ENCODE assay signal across 1 cellular context in the genomic region with DNA sequence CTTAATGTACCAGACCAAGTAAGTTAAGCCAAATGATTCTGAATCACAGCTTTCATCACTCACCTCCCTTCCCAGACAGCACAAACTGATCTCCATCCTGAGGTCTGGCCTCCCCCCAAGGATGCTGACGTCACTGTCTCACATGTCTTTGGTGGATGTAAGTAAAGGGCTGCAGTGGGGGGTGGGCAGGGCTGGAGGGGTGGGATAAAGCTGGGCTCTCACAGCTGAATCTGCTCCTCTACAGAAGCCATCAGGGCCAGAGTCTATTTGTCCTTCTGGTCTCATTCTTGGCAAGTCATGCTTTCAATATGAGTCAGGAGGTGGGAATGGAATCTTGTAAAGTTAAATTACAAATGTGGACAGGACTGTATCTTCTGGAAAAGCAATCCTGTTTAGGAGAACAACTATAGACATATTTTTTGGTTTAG.
A peak's percentile ranks its signal among the peaks of the same experiment; 100 is the strongest.
TF ChIP-seq lines count a peak whose summit lies in the region.

No MANE protein-coding gene starts in this region.

TF ChIP-seq in A549, 52 proteins besides CTCF, POLR2A, EP300 and RAD21 (continued from another document):
- TF ChIP-seq, protein P1, sequence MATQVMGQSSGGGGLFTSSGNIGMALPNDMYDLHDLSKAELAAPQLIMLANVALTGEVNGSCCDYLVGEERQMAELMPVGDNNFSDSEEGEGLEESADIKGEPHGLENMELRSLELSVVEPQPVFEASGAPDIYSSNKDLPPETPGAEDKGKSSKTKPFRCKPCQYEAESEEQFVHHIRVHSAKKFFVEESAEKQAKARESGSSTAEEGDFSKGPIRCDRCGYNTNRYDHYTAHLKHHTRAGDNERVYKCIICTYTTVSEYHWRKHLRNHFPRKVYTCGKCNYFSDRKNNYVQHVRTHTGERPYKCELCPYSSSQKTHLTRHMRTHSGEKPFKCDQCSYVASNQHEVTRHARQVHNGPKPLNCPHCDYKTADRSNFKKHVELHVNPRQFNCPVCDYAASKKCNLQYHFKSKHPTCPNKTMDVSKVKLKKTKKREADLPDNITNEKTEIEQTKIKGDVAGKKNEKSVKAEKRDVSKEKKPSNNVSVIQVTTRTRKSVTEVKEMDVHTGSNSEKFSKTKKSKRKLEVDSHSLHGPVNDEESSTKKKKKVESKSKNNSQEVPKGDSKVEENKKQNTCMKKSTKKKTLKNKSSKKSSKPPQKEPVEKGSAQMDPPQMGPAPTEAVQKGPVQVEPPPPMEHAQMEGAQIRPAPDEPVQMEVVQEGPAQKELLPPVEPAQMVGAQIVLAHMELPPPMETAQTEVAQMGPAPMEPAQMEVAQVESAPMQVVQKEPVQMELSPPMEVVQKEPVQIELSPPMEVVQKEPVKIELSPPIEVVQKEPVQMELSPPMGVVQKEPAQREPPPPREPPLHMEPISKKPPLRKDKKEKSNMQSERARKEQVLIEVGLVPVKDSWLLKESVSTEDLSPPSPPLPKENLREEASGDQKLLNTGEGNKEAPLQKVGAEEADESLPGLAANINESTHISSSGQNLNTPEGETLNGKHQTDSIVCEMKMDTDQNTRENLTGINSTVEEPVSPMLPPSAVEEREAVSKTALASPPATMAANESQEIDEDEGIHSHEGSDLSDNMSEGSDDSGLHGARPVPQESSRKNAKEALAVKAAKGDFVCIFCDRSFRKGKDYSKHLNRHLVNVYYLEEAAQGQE (IDR thresholded peaks at IDR 0.05): no peak
- peak; percentile 30; the same call in 1 of the 2 replicates for TF ChIP-seq NFE2L2 (conservative IDR thresholded peaks at IDR 0.05; ENCODE audit: low read length)
- no peak for TF ChIP-seq RCOR1 (IDR thresholded peaks at IDR 0.05; ENCODE audit: low read depth, low read length)
- peak; percentile 96 to 97 for TF ChIP-seq JUN (IDR thresholded peaks at IDR 0.05)
- TF ChIP-seq GATA3 (IDR thresholded peaks at IDR 0.05; ENCODE audit: borderline replicate concordance): peak; percentile 88
- peak; percentile 76 for TF ChIP-seq FOSL2 (IDR thresholded peaks at IDR 0.05)
- peak; percentile 77 for TF ChIP-seq FOSL2 (CRISPR knock-in tag; IDR thresholded peaks at IDR 0.05)
- TF ChIP-seq, protein P2, sequence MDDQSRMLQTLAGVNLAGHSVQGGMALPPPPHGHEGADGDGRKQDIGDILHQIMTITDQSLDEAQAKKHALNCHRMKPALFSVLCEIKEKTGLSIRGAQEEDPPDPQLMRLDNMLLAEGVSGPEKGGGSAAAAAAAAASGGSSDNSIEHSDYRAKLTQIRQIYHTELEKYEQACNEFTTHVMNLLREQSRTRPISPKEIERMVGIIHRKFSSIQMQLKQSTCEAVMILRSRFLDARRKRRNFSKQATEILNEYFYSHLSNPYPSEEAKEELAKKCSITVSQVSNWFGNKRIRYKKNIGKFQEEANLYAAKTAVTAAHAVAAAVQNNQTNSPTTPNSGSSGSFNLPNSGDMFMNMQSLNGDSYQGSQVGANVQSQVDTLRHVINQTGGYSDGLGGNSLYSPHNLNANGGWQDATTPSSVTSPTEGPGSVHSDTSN (IDR thresholded peaks at IDR 0.05): no peak
- TF ChIP-seq HOXB13 (CRISPR knock-in tag; IDR thresholded peaks at IDR 0.05; ENCODE audit: low read depth): 0 out of 2 replicates have a peak, but pooled peaks have one; percentile 12
- no peak for TF ChIP-seq PHF8 (IDR thresholded peaks at IDR 0.05; ENCODE audit: borderline replicate concordance, low read depth)
- no peak for TF ChIP-seq HOXA7 (CRISPR knock-in tag; IDR thresholded peaks at IDR 0.05)
- no peak for TF ChIP-seq SREBF2 (IDR thresholded peaks at IDR 0.05)
- no peak; the same call in 2 of the 3 replicates for TF ChIP-seq NR3C1 (IDR thresholded peaks at IDR 0.05)
- TF ChIP-seq FOSB (CRISPR knock-in tag; IDR thresholded peaks at IDR 0.05): no peak
